In the genomic region with DNA sequence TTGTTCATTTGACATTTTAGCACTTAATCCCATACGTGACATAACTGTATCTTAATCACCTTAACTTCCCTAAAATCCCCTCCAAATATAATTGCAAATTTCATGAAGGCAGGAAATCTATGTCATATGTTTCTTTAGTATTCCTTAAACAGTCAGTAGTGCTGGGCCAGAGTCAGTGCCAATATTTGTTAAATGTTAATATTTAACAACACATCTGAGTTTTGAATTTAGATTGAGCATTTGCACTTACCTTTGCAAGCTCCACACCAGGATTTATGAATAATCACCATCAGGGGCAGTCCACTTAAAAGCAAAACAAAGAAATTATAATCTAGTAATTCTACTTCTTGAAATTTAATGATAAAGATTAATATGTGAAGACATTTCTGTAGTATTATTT, we compare ENCODE assay signal across 27 cellular contexts. TPM values are rescaled to one million over a fixed set of nuclear protein-coding genes. Genes with fewer than 3 reads are reported as not detected.
"Had no signal": no experiment of that assay in that cellular context is flagged by ENCODE, and none has a peak within 500 bp of the region (broad histone marks: within the 10 kb centered on the region; RNA-seq: fewer than 3 reads in every experiment).

No MANE protein-coding gene starts in this region.

- H3K27ac ChIP-seq: adrenal gland, ascending aorta, brain microvascular endothelial cell, heart left ventricle, left ventricle myocardium inferior, thyroid gland, upper lobe of right lung had no signal

- ATAC-seq: activated CD4-positive, alpha-beta T cell treated with anti-CD3 and anti-CD28 coated beads for 36 hours; activated CD8-positive, alpha-beta T cell treated with anti-CD3 and anti-CD28 coated beads, Interleukin-2, amount 10 ng/mL, durations not matched to agents 7 days and 5 days; activated naive CD4-positive, alpha-beta T cell treated with anti-CD3 and anti-CD28 coated beads, Interleukin-2, amount 50 U/mL, for 72 hours; activated T-cell treated with anti-CD3 and anti-CD28 coated beads, Interleukin-2, amount 50 U/mL, for 72 hours; esophagus mucosa; heart left ventricle; naive thymus-derived CD8-positive, alpha-beta T cell; right cardiac atrium; stimulated activated effector memory CD8-positive, alpha-beta T cell treated with anti-CD3 and anti-CD28 coated beads, Interleukin-12 subunit alpha, Interleukin-12 subunit beta, amount 100 ng/mL, for 72 hours; stimulated activated naive CD8-positive, alpha-beta T cell treated with anti-CD3 and anti-CD28 coated beads, Interleukin-15, amount 100 ng/mL, for 72 hours; upper lobe of right lung had no signal

- H3K4me3 ChIP-seq: adrenal gland, ascending aorta, heart left ventricle, left ventricle myocardium inferior, thyroid gland, upper lobe of right lung had no signal

- H3K9me3 ChIP-seq: adrenal gland, ascending aorta, heart left ventricle, left ventricle myocardium inferior, thyroid gland, upper lobe of right lung had no signal

- DNase-seq: activated B cell treated with CpG ODN at 0.5 μM for 24 hours; activated CD4-positive, alpha-beta T cell treated with anti-CD3 and anti-CD28 coated beads for 36 hours; activated CD8-positive, alpha-beta T cell treated with anti-CD3 and anti-CD28 coated beads, Interleukin-2, amount 10 ng/mL, durations not matched to agents 7 days and 5 days; activated naive CD4-positive, alpha-beta T cell; activated T-cell treated with anti-CD3 and anti-CD28 coated beads for 4 hours; activated T-cell treated with anti-CD3 and anti-CD28 coated beads, Interleukin-2, amount 50 U/mL, for 72 hours; adrenal gland; brain microvascular endothelial cell; cortex of kidney; endodermal cell; foreskin fibroblast; heart left ventricle; kidney glomerular epithelial cell; left ventricle myocardium inferior; naive thymus-derived CD8-positive, alpha-beta T cell; nucleus accumbens; right cardiac atrium; stimulated activated CD4-positive, alpha-beta T cell treated with anti-CD3 and anti-CD28 coated beads, Interleukin-4, amount 100 ng/mL, for 24 hours; stimulated activated naive CD8-positive, alpha-beta T cell treated with anti-CD3 and anti-CD28 coated beads, Interleukin-15, amount 100 ng/mL, for 72 hours; T-helper 2 cell; thyroid gland; upper lobe of right lung had no signal

- H3K27me3 ChIP-seq: adrenal gland, ascending aorta, brain microvascular endothelial cell, heart left ventricle, thyroid gland, upper lobe of right lung had no signal

RNA-seq across cellular contexts. Expression of gene RAB3B, which starts 37.8 kb away (rescaled TPM):
- total RNA-seq: ascending aorta, cardiac septum, left ventricle myocardium inferior, upper lobe of right lung had no signal
